ENCODE assay signal across 1 cellular context in the genomic region with DNA sequence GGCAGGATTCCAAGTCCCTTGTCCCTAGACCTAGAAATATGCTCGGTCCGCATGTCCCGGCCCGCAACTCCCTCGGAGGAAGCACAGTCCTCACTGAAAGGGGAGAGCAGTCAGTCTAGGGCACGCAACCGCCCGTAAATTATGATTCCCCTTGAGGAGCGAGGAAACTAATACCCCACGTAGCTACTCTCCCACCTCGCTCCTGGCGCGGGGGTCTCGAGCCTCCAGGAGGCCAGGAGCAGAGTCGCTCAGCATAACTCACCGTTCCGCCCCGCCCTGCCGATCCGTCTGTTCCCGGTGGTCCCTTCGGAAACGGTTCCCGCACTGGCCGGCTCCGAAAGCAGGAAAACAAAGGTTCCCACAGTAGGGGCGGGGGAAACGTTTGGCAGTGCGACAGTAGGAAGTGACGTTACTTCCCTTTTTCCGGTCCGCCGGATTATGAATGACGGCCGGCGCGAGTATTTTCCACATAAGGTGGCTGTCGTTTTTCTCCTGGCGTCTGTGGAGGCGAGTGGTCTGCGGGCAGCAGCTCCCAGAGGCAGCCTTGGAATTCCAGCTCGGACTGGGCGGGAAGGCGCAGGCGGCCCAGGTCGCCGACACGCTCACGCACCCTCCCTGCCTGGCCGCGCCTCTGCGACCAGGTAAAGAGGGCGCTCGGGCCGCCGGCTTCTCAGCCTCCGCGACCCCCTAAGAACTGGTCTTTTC.
TF ChIP-seq lines count a peak whose summit lies in the region.

A gene with protein sequence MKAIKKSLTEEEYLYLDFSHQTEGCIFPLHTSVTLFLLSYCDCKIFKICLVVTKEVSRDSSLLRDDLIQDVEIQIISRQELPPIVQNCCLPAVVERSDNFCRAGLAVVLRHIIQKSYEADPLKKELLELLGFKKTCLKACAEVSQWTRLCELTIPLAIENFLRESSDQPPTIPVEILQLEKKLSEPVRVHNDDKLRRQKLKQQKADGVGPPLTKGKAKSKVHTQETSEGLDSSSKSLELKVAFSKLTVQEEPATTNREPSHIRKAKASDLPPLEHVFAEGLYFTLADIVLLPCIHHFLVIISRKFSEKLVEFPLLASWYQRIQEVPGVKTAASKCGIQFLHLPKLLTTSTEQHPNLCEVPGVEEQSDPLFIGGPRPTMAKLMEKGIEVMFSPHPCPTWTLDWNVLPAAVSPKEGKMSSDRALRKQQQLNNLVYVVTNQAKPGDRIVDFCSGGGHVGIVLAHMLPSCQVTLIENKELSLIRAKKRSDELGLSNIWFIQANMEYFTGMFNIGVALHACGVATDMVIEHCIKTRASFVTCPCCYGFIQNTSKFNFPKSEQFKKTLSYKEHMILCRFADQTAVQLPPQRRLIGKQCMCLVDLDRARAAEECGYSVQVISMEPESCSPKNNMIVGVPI (plus strand): TSS at position 409 of the 705 bp plus-strand sequence. CDS start 8,830 bp downstream, outside the sequence.
A gene with protein sequence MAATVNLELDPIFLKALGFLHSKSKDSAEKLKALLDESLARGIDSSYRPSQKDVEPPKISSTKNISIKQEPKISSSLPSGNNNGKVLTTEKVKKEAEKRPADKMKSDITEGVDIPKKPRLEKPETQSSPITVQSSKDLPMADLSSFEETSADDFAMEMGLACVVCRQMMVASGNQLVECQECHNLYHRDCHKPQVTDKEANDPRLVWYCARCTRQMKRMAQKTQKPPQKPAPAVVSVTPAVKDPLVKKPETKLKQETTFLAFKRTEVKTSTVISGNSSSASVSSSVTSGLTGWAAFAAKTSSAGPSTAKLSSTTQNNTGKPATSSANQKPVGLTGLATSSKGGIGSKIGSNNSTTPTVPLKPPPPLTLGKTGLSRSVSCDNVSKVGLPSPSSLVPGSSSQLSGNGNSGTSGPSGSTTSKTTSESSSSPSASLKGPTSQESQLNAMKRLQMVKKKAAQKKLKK (minus strand): TSS at position 314 of the 705 bp plus-strand sequence. CDS start 8,684 bp downstream, outside the sequence.

TF ChIP-seq in HepG2, 621 proteins besides CTCF, POLR2A, EP300 and RAD21 (continued from another document and continues in another):
- TF ChIP-seq, protein P1, sequence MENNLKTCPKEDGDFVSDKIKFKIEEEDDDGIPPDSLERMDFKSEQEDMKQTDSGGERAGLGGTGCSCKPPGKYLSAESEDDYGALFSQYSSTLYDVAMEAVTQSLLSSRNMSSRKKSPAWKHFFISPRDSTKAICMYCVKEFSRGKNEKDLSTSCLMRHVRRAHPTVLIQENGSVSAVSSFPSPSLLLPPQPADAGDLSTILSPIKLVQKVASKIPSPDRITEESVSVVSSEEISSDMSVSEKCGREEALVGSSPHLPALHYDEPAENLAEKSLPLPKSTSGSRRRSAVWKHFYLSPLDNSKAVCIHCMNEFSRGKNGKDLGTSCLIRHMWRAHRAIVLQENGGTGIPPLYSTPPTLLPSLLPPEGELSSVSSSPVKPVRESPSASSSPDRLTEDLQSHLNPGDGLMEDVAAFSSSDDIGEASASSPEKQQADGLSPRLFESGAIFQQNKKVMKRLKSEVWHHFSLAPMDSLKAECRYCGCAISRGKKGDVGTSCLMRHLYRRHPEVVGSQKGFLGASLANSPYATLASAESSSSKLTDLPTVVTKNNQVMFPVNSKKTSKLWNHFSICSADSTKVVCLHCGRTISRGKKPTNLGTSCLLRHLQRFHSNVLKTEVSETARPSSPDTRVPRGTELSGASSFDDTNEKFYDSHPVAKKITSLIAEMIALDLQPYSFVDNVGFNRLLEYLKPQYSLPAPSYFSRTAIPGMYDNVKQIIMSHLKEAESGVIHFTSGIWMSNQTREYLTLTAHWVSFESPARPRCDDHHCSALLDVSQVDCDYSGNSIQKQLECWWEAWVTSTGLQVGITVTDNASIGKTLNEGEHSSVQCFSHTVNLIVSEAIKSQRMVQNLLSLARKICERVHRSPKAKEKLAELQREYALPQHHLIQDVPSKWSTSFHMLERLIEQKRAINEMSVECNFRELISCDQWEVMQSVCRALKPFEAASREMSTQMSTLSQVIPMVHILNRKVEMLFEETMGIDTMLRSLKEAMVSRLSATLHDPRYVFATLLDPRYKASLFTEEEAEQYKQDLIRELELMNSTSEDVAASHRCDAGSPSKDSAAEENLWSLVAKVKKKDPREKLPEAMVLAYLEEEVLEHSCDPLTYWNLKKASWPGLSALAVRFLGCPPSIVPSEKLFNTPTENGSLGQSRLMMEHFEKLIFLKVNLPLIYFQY (CRISPR knock-in tag; IDR thresholded peaks at IDR 0.05; ENCODE audit: borderline replicate concordance) = peak; percentile 87
- TF ChIP-seq ZFP82 (CRISPR knock-in tag; IDR thresholded peaks at IDR 0.05; ENCODE audit: borderline replicate concordance) (peak; percentile 98), GZF1 (CRISPR knock-in tag; IDR thresholded peaks at IDR 0.05) (peak; percentile 84), ZSCAN5A (CRISPR knock-in tag; IDR thresholded peaks at IDR 0.05; ENCODE audit: borderline replicate concordance) (peak; percentile 98; the same call in 1 of the 2 replicates), KMT2A (CRISPR knock-in tag; IDR thresholded peaks at IDR 0.05) (peak; percentile 100), RNF219 (CRISPR knock-in tag; IDR thresholded peaks at IDR 0.05) (no peak), SRSF4 (IDR thresholded peaks at IDR 0.05; ENCODE audit: low read depth, low read length, poor library complexity, severe bottlenecking) (no peak), ZNF766 (CRISPR knock-in tag; IDR thresholded peaks at IDR 0.05; ENCODE audit: borderline replicate concordance) (no peak), ZNF7 (CRISPR knock-in tag; IDR thresholded peaks at IDR 0.05) (peak; percentile 65; the same call in 1 of the 2 replicates), HES4 (CRISPR knock-in tag; IDR thresholded peaks at IDR 0.05; ENCODE audit: borderline replicate concordance) (peak; percentile 85; the same call in 1 of the 2 replicates), ZBTB39 (CRISPR knock-in tag; IDR thresholded peaks at IDR 0.05) (peak; percentile 45; the same call in 1 of the 2 replicates), ZNF878 (CRISPR knock-in tag; IDR thresholded peaks at IDR 0.05) (peak; percentile 99), SNAI1 (CRISPR knock-in tag; IDR thresholded peaks at IDR 0.05; ENCODE audit: borderline replicate concordance) (peak; percentile 72; the same call in 1 of the 2 replicates), MAZ (IDR thresholded peaks at IDR 0.05; ENCODE audit: borderline replicate concordance, low read depth, low read length) (peak; percentile 86; the same call in 1 of the 2 replicates), MAZ (CRISPR knock-in tag; IDR thresholded peaks at IDR 0.05; ENCODE audit: low read depth) (peak; percentile 87), ZNF142 (CRISPR knock-in tag; IDR thresholded peaks at IDR 0.05) (peak; percentile 92), ASH2L (IDR thresholded peaks at IDR 0.05; ENCODE audit: insufficient read length, low read depth, low read length) (peak; percentile 100)
- TF ChIP-seq, protein P2, sequence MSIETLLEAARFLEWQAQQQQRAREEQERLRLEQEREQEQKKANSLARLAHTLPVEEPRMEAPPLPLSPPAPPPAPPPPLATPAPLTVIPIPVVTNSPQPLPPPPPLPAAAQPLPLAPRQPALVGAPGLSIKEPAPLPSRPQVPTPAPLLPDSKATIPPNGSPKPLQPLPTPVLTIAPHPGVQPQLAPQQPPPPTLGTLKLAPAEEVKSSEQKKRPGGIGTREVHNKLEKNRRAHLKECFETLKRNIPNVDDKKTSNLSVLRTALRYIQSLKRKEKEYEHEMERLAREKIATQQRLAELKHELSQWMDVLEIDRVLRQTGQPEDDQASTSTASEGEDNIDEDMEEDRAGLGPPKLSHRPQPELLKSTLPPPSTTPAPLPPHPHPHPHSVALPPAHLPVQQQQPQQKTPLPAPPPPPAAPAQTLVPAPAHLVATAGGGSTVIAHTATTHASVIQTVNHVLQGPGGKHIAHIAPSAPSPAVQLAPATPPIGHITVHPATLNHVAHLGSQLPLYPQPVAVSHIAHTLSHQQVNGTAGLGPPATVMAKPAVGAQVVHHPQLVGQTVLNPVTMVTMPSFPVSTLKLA (IDR thresholded peaks at IDR 0.05) = no peak
- TF ChIP-seq, protein P3, sequence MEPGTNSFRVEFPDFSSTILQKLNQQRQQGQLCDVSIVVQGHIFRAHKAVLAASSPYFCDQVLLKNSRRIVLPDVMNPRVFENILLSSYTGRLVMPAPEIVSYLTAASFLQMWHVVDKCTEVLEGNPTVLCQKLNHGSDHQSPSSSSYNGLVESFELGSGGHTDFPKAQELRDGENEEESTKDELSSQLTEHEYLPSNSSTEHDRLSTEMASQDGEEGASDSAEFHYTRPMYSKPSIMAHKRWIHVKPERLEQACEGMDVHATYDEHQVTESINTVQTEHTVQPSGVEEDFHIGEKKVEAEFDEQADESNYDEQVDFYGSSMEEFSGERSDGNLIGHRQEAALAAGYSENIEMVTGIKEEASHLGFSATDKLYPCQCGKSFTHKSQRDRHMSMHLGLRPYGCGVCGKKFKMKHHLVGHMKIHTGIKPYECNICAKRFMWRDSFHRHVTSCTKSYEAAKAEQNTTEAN (CRISPR knock-in tag; conservative IDR thresholded peaks at IDR 0.05) = no peak
- TF ChIP-seq, protein P4, sequence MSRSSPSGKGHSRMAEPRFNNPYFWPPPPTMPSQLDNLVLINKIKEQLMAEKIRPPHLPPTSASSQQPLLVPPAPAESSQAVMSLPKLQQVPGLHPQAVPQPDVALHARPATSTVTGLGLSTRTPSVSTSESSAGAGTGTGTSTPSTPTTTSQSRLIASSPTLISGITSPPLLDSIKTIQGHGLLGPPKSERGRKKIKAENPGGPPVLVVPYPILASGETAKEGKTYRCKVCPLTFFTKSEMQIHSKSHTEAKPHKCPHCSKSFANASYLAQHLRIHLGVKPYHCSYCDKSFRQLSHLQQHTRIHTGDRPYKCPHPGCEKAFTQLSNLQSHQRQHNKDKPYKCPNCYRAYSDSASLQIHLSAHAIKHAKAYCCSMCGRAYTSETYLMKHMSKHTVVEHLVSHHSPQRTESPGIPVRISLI (CRISPR knock-in tag; IDR thresholded peaks at IDR 0.05; ENCODE audit: borderline replicate concordance) = peak; percentile 83; the same call in 1 of the 2 replicates
